8 cellular contexts compared by ENCODE assay signal in the genomic region with DNA sequence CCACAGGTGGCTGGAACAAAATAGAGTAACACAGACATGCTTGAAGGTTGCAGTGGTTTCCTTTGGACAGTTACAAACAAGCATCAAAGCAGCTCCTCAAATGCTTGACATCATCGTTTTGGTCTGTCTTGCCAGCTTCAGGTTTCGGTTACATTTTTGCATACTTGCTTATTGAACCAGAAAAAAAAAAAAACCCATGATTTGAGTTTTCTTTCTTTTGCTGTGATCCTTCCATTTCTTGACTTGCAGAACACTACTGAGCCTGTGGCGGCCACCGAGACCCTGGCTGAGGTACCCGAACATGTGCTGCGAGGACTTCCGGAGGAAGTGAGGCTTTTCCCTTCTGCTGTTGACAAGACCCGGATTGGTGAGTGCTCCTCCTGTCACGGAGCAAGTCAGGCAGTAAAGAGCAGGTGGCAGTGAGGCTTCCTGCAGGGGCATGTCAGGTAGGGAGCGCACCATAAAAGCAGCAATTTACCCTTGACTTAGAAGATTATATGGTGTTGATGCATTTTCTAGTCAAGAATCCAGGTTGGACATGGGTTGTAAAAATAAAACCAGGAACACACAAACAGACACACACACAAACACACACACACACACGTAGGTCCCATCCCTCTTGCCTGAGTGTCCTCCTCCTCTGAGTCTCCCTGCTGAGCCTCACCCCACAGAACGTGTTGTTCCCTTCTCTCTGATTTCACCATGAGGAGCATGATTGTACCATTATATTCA. TPM values are rescaled to one million over a fixed set of nuclear protein-coding genes. Genes with fewer than 3 reads are reported as not detected.
A peak's percentile ranks its signal among the peaks of the same experiment; 100 is the strongest.
DNase-seq lines count a peak whose midpoint lies in the region; ATAC-seq and TF ChIP-seq lines count a peak whose summit lies in the region.

No MANE protein-coding gene starts in this region.

- H3K27me3 ChIP-seq in right atrium auricular region, result no peaks in the 10 kb centered on the region

- ATAC-seq in GM21515 (IDR thresholded peaks at IDR 0.05; ENCODE audit: unreplicated experiment), result peak; percentile 94

- peaks cover 9% of the 10 kb centered on the region; the same call in 1 of the 2 replicates for H3K4me1 Mint-ChIP-seq in HFFc6 (ENCODE audit: low read depth)
- peaks cover 30% of the 10 kb centered on the region for H3K4me1 Mint-ChIP-seq in type B pancreatic cell (ENCODE audit: unreplicated experiment)

- H3K4me1 ChIP-seq in right atrium auricular region, result no peaks in the 10 kb centered on the region

- no peaks in the 10 kb centered on the region for H3K9me3 ChIP-seq in right atrium auricular region

- DNase-seq in Kasumi-1 (lab: John Stamatoyannopoulos, UW) (peak; percentile 91 to 92), right atrium auricular region (ENCODE audit: low spot score) (peak; percentile 64), HFFc6 (no peak), type B pancreatic cell (ENCODE audit: extremely low spot score, unreplicated experiment) (no peak)
- DNase-seq in activated CD8-positive, alpha-beta memory T cell treated with anti-CD3 and anti-CD28 coated beads, Interleukin-2, amount 50 U/mL, for 24 hours (ENCODE audit: extremely low read depth), result peak; percentile 65
- peak; percentile 32 to 61 (median 53) for DNase-seq in stimulated activated CD4-positive, alpha-beta T cell treated with anti-CD3 and anti-CD28 coated beads, TNF-alpha, amount 100 ng/mL, for 4 hours (ENCODE audit: low read depth in 3 of 3)

- no peaks in the 10 kb centered on the region for H3K36me3 ChIP-seq in right atrium auricular region

- H3K27ac Mint-ChIP-seq in HFFc6 (no peak overlapping the region), type B pancreatic cell (no peak overlapping the region)

- H3K36me3 Mint-ChIP-seq in HFFc6 (ENCODE audit: low read depth) (no peaks in the 10 kb centered on the region), type B pancreatic cell (peaks cover 9% of the 10 kb centered on the region)

- no peaks in the 10 kb centered on the region for H3K9me3 Mint-ChIP-seq in HFFc6
- H3K9me3 Mint-ChIP-seq in type B pancreatic cell, result no peaks in the 10 kb centered on the region

- TF ChIP-seq CTCF in right atrium auricular region (IDR thresholded peaks at IDR 0.05) (no peak), HFFc6 (IDR thresholded peaks at IDR 0.05) (no peak), type B pancreatic cell (conservative IDR thresholded peaks at IDR 0.05) (no peak)

- no peak overlapping the region for H3K27ac ChIP-seq in right atrium auricular region

- no peak overlapping the region for H3K4me3 Mint-ChIP-seq in HFFc6
- no peak overlapping the region for H3K4me3 Mint-ChIP-seq in type B pancreatic cell

- peaks cover 3% of the 10 kb centered on the region for H3K27me3 Mint-ChIP-seq in HFFc6 (ENCODE audit: insufficient read depth)
- H3K27me3 Mint-ChIP-seq in type B pancreatic cell, result no peaks in the 10 kb centered on the region

- H3K4me3 ChIP-seq in GM08714 (ENCODE audit: low read length) (peak overlapping the region; percentile 88), right atrium auricular region (no peak overlapping the region)

RNA-seq across cellular contexts. Expression of gene PRDM2, which starts 30.9 kb away (rescaled TPM):
- total RNA-seq in right atrium auricular region, result 10 to 100 TPM; 20.5 to 22.8 TPM
- total RNA-seq in HFFc6 (2021; fragmentation: NEBNext Ultra II Directional; extraction: Animal tissue kit (Norgen Biotek cat#: 25700)), result 10 to 100 TPM; 20.9 to 26.9 (median 25.7) TPM
- 41.4 and 44.6 TPM in 2 replicates for total RNA-seq in type B pancreatic cell (ENCODE audit: low replicate concordance)

Comparison
In these comparisons a context has a peak if more than half of its experiments do, and no peak if none do; other contexts are left out.
1. DNase-seq: peak in Kasumi-1 (2 of 2), activated CD8-positive, alpha-beta memory T cell treated with anti-CD3 and anti-CD28 coated beads, Interleukin-2, amount 50 U/mL, for 24 hours (single experiment), right atrium auricular region (single experiment) and stimulated activated CD4-positive, alpha-beta T cell treated with anti-CD3 and anti-CD28 coated beads, TNF-alpha, amount 100 ng/mL, for 4 hours (3 of 3); none in HFFc6 (single experiment) and type B pancreatic cell (single experiment).